In the genomic region with DNA sequence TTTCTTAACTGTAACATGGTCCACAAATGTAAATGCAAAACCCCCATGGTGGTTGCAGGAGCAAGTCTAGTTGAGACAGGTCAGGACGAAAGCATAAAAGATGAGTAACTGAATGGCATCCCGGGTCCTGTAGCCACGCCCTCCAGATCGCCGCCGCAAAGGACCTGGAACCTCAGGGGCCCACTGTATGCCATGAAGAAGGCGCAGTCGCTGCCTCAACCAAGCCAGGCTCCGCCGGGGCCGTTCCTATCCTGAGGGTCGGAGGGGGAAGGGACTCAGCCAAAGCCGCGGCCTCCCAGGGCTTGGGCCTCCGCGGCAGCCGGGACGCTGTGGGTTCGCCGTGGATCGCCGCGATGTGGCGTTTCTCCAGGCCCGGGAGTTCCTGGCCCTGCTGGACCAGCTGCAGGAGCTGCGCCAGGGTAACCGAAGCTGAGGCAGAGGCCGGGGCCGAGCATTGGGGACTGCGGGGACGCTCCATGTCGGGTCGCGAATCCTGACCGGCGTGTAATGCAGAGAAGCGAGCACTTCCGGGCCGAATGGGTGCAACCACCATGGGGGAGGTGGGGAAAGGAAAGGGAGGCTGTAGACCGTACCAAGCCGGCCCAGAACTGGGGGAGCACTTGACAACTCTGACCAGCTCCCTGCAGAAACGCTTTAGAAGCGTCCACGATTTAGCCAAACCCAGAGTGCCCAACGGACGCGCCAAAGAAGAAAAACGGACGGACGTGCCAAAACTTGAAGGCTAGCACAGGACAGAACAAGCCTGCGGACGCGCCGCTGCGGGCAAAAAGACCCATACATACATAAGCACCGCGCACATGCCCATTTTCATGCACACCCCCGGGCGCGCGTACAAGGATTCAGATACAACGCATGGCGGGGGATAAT, we compare ENCODE assay signal across 1 cellular context.
TF ChIP-seq lines count a peak whose summit lies in the region.

No MANE protein-coding gene starts in this region.

TF ChIP-seq in HepG2, 621 proteins besides CTCF, POLR2A, EP300 and RAD21 (continues in another document):
- TF ChIP-seq, protein P1, sequence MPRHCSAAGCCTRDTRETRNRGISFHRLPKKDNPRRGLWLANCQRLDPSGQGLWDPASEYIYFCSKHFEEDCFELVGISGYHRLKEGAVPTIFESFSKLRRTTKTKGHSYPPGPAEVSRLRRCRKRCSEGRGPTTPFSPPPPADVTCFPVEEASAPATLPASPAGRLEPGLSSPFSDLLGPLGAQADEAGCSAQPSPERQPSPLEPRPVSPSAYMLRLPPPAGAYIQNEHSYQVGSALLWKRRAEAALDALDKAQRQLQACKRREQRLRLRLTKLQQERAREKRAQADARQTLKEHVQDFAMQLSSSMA (CRISPR knock-in tag; IDR thresholded peaks at IDR 0.05): peak; percentile 83
- peak; percentile 91 for TF ChIP-seq ZNF891 (CRISPR knock-in tag; IDR thresholded peaks at IDR 0.05)
- TF ChIP-seq ZNF274 (CRISPR knock-in tag; IDR thresholded peaks at IDR 0.05): peak; percentile 97
- TF ChIP-seq ZNF260 (CRISPR knock-in tag; IDR thresholded peaks at IDR 0.05; ENCODE audit: borderline replicate concordance, low read depth): 0 out of 2 replicates have a peak, but pooled peaks have one; percentile 76
- TF ChIP-seq GTF3A (CRISPR knock-in tag; conservative IDR thresholded peaks at IDR 0.05): peak; percentile 99
- 0 out of 2 replicates have a peak, but pooled peaks have one; percentile 86 for TF ChIP-seq ZNF101 (CRISPR knock-in tag; IDR thresholded peaks at IDR 0.05; ENCODE audit: borderline replicate concordance, low read depth)
- no peak for TF ChIP-seq ZFP62 (CRISPR knock-in tag; IDR thresholded peaks at IDR 0.05)
- TF ChIP-seq, protein P2, sequence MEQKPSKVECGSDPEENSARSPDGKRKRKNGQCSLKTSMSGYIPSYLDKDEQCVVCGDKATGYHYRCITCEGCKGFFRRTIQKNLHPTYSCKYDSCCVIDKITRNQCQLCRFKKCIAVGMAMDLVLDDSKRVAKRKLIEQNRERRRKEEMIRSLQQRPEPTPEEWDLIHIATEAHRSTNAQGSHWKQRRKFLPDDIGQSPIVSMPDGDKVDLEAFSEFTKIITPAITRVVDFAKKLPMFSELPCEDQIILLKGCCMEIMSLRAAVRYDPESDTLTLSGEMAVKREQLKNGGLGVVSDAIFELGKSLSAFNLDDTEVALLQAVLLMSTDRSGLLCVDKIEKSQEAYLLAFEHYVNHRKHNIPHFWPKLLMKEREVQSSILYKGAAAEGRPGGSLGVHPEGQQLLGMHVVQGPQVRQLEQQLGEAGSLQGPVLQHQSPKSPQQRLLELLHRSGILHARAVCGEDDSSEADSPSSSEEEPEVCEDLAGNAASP (CRISPR knock-in tag; IDR thresholded peaks at IDR 0.05; ENCODE audit: borderline replicate concordance): peak; percentile 65
- peak; percentile 94 for TF ChIP-seq ZIK1 (CRISPR knock-in tag; IDR thresholded peaks at IDR 0.05; ENCODE audit: borderline replicate concordance, low read depth)
- TF ChIP-seq MTA3 (CRISPR knock-in tag; IDR thresholded peaks at IDR 0.05): no peak; the same call in 1 of the 2 replicates
- peak; percentile 35; the same call in 1 of the 2 replicates for TF ChIP-seq BCL6 (CRISPR knock-in tag; IDR thresholded peaks at IDR 0.05)
- TF ChIP-seq HOXA7 (CRISPR knock-in tag; IDR thresholded peaks at IDR 0.05): 0 out of 2 replicates have a peak, but pooled peaks have one; percentile 74
- TF ChIP-seq, protein P3, sequence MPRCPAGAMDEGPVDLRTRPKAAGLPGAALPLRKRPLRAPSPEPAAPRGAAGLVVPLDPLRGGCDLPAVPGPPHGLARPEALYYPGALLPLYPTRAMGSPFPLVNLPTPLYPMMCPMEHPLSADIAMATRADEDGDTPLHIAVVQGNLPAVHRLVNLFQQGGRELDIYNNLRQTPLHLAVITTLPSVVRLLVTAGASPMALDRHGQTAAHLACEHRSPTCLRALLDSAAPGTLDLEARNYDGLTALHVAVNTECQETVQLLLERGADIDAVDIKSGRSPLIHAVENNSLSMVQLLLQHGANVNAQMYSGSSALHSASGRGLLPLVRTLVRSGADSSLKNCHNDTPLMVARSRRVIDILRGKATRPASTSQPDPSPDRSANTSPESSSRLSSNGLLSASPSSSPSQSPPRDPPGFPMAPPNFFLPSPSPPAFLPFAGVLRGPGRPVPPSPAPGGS (CRISPR knock-in tag; IDR thresholded peaks at IDR 0.05): peak; percentile 89
- peak; percentile 15; the same call in 1 of the 2 replicates for TF ChIP-seq ATRX (CRISPR knock-in tag; IDR thresholded peaks at IDR 0.05; ENCODE audit: borderline replicate concordance)
- no peak for TF ChIP-seq KLF13 (CRISPR knock-in tag; IDR thresholded peaks at IDR 0.05)
- no peak for TF ChIP-seq SCMH1 (CRISPR knock-in tag; IDR thresholded peaks at IDR 0.05; ENCODE audit: borderline replicate concordance)
- TF ChIP-seq, protein P4, sequence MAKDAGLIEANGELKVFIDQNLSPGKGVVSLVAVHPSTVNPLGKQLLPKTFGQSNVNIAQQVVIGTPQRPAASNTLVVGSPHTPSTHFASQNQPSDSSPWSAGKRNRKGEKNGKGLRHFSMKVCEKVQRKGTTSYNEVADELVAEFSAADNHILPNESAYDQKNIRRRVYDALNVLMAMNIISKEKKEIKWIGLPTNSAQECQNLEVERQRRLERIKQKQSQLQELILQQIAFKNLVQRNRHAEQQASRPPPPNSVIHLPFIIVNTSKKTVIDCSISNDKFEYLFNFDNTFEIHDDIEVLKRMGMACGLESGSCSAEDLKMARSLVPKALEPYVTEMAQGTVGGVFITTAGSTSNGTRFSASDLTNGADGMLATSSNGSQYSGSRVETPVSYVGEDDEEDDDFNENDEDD (CRISPR knock-in tag; IDR thresholded peaks at IDR 0.05; ENCODE audit: borderline replicate concordance): 0 out of 2 replicates have a peak, but pooled peaks have one; percentile 52
- no peak; the same call in 1 of the 2 replicates for TF ChIP-seq HNF4A (CRISPR knock-in tag; IDR thresholded peaks at IDR 0.05)
- TF ChIP-seq ZNF761 (CRISPR knock-in tag; conservative IDR thresholded peaks at IDR 0.05): peak; percentile 71
- TF ChIP-seq REPIN1 (CRISPR knock-in tag; IDR thresholded peaks at IDR 0.05; ENCODE audit: borderline replicate concordance, low read depth): peak; percentile 99
- peak; percentile 64 for TF ChIP-seq RFXAP (CRISPR knock-in tag; IDR thresholded peaks at IDR 0.05; ENCODE audit: borderline replicate concordance)
- TF ChIP-seq, protein P5, sequence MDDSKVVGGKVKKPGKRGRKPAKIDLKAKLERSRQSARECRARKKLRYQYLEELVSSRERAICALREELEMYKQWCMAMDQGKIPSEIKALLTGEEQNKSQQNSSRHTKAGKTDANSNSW (CRISPR knock-in tag; IDR thresholded peaks at IDR 0.05; ENCODE audit: borderline replicate concordance): peak; percentile 77; the same call in 1 of the 2 replicates
- TF ChIP-seq, protein P6, sequence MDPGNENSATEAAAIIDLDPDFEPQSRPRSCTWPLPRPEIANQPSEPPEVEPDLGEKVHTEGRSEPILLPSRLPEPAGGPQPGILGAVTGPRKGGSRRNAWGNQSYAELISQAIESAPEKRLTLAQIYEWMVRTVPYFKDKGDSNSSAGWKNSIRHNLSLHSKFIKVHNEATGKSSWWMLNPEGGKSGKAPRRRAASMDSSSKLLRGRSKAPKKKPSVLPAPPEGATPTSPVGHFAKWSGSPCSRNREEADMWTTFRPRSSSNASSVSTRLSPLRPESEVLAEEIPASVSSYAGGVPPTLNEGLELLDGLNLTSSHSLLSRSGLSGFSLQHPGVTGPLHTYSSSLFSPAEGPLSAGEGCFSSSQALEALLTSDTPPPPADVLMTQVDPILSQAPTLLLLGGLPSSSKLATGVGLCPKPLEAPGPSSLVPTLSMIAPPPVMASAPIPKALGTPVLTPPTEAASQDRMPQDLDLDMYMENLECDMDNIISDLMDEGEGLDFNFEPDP (CRISPR knock-in tag; conservative IDR thresholded peaks at IDR 0.05): no peak
- TF ChIP-seq, protein P7, sequence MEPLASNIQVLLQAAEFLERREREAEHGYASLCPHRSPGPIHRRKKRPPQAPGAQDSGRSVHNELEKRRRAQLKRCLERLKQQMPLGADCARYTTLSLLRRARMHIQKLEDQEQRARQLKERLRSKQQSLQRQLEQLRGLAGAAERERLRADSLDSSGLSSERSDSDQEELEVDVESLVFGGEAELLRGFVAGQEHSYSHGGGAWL (CRISPR knock-in tag; IDR thresholded peaks at IDR 0.05): peak; percentile 92; the same call in 1 of the 2 replicates
- peak; percentile 40; the same call in 1 of the 2 replicates for TF ChIP-seq CREB1 (IDR thresholded peaks at IDR 0.05)
- TF ChIP-seq CREB1 (CRISPR knock-in tag; IDR thresholded peaks at IDR 0.05): peak; percentile 74
- TF ChIP-seq ZNF766 (CRISPR knock-in tag; IDR thresholded peaks at IDR 0.05; ENCODE audit: borderline replicate concordance): 0 out of 2 replicates have a peak, but pooled peaks have one; percentile 24
- TF ChIP-seq ZNF234 (CRISPR knock-in tag; conservative IDR thresholded peaks at IDR 0.05): 0 out of 2 replicates have a peak, but pooled peaks have one; percentile 25
- TF ChIP-seq TCF7L2 (IDR thresholded peaks at IDR 0.05; ENCODE audit: low read depth, low read length): no peak
- TF ChIP-seq, protein P8, sequence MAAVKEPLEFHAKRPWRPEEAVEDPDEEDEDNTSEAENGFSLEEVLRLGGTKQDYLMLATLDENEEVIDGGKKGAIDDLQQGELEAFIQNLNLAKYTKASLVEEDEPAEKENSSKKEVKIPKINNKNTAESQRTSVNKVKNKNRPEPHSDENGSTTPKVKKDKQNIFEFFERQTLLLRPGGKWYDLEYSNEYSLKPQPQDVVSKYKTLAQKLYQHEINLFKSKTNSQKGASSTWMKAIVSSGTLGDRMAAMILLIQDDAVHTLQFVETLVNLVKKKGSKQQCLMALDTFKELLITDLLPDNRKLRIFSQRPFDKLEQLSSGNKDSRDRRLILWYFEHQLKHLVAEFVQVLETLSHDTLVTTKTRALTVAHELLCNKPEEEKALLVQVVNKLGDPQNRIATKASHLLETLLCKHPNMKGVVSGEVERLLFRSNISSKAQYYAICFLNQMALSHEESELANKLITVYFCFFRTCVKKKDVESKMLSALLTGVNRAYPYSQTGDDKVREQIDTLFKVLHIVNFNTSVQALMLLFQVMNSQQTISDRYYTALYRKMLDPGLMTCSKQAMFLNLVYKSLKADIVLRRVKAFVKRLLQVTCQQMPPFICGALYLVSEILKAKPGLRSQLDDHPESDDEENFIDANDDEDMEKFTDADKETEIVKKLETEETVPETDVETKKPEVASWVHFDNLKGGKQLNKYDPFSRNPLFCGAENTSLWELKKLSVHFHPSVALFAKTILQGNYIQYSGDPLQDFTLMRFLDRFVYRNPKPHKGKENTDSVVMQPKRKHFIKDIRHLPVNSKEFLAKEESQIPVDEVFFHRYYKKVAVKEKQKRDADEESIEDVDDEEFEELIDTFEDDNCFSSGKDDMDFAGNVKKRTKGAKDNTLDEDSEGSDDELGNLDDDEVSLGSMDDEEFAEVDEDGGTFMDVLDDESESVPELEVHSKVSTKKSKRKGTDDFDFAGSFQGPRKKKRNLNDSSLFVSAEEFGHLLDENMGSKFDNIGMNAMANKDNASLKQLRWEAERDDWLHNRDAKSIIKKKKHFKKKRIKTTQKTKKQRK (IDR thresholded peaks at IDR 0.05; ENCODE audit: low read length): no peak
- TF ChIP-seq, protein P9, sequence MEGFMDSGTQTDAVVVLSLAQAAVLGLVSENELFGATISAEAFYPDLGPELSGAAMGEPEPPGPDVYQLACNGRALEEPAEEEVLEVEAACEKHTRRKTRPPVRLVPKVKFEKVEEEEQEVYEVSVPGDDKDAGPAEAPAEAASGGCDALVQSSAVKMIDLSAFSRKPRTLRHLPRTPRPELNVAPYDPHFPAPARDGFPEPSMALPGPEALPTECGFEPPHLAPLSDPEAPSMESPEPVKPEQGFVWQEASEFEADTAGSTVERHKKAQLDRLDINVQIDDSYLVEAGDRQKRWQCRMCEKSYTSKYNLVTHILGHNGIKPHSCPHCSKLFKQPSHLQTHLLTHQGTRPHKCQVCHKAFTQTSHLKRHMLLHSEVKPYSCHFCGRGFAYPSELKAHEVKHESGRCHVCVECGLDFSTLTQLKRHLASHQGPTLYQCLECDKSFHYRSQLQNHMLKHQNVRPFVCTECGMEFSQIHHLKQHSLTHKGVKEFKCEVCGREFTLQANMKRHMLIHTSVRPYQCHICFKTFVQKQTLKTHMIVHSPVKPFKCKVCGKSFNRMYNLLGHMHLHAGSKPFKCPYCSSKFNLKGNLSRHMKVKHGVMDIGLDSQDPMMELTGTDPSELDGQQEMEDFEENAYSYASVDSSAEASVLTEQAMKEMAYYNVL (CRISPR knock-in tag; IDR thresholded peaks at IDR 0.05; ENCODE audit: borderline replicate concordance): peak; percentile 94
- peak; percentile 93 for TF ChIP-seq SRSF1 (optimal IDR thresholded peaks at IDR 0.05; ENCODE audit: low read depth, low read length)
- peak; percentile 96 for TF ChIP-seq RBM39 (IDR thresholded peaks at IDR 0.05; ENCODE audit: low read depth, low read length, poor library complexity, severe bottlenecking)
- peak; percentile 47; the same call in 1 of the 2 replicates for TF ChIP-seq ZBTB7B (CRISPR knock-in tag; IDR thresholded peaks at IDR 0.05)
- TF ChIP-seq, protein P10, sequence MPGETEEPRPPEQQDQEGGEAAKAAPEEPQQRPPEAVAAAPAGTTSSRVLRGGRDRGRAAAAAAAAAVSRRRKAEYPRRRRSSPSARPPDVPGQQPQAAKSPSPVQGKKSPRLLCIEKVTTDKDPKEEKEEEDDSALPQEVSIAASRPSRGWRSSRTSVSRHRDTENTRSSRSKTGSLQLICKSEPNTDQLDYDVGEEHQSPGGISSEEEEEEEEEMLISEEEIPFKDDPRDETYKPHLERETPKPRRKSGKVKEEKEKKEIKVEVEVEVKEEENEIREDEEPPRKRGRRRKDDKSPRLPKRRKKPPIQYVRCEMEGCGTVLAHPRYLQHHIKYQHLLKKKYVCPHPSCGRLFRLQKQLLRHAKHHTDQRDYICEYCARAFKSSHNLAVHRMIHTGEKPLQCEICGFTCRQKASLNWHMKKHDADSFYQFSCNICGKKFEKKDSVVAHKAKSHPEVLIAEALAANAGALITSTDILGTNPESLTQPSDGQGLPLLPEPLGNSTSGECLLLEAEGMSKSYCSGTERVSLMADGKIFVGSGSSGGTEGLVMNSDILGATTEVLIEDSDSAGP (CRISPR knock-in tag; IDR thresholded peaks at IDR 0.05; ENCODE audit: borderline replicate concordance): peak; percentile 98
- no peak; the same call in 1 of the 2 replicates for TF ChIP-seq RNF2 (conservative IDR thresholded peaks at IDR 0.05; ENCODE audit: low read depth)
- TF ChIP-seq SNRNP70 (IDR thresholded peaks at IDR 0.05; ENCODE audit: low read depth, low read length): no peak
- peak; percentile 77; the same call in 1 of the 2 replicates for TF ChIP-seq NCOA5 (CRISPR knock-in tag; IDR thresholded peaks at IDR 0.05)
- TF ChIP-seq ZKSCAN8 (CRISPR knock-in tag; IDR thresholded peaks at IDR 0.05; ENCODE audit: borderline replicate concordance): peak; percentile 86; the same call in 1 of the 2 replicates
- TF ChIP-seq IKZF4 (CRISPR knock-in tag; IDR thresholded peaks at IDR 0.05; ENCODE audit: borderline replicate concordance, low read depth, not compliant biosample characterization): peak; percentile 98
- TF ChIP-seq ZNF263 (CRISPR knock-in tag; IDR thresholded peaks at IDR 0.05): peak; percentile 61
- peak; percentile 88 for TF ChIP-seq ZMYM4 (CRISPR knock-in tag; IDR thresholded peaks at IDR 0.05)
- peak; percentile 81 for TF ChIP-seq XRCC5 (optimal IDR thresholded peaks at IDR 0.05; ENCODE audit: low read length)
